Comparison of ENCODE assay signal across 13 cellular contexts in the genomic region with DNA sequence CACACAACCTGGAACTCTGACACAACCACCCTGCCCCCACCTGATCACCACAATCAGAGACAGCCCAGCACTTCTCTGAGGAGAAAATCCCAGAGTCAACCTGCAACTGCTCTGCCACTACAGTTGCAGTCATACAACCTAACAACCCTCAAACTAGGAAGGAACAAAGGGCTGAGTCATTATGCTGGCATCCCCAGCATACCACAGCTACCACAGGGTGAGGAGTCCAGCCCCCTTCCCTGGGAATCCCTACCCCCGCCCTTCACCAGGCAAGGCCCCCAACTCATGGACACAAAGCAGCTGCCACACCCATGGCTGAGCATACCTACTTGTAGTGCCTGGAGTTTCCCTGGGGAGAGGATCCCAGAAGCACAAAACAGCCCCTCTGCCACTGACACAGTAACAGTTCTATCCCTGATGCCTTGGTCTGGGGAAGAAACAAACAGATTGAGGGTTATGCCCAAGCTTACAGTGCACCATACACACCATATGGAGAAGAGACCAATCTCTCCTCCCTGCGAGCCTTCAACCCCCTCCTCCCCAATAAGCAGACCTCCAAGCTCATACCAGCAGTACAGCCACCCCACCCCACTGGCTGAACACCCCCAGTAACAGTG.
DNase-seq lines count a peak whose midpoint lies in the region; ATAC-seq and TF ChIP-seq lines count a peak whose summit lies in the region.
"Had no signal": no experiment of that assay in that cellular context is flagged by ENCODE, and none has a peak within 500 bp of the region (broad histone marks: within the 10 kb centered on the region; RNA-seq: fewer than 3 reads in every experiment).

No MANE protein-coding gene starts in this region.

- H4K20me1 ChIP-seq in hepatocyte (ENCODE audit: insufficient read depth, poor library complexity, severe bottlenecking) = no peaks in the 10 kb centered on the region

- peaks cover 23% of the 10 kb centered on the region for H3K9me3 Mint-ChIP-seq in activated naive CD8-positive, alpha-beta T cell treated with anti-CD3 and anti-CD28 coated beads, Interleukin-2, amount 50 U/mL, for 24 hours
- peaks cover 16% of the 10 kb centered on the region for H3K9me3 Mint-ChIP-seq in activated naive CD8-positive, alpha-beta T cell treated with anti-CD3 and anti-CD28 coated beads for 36 hours

- peak; percentile 24 for ATAC-seq in activated naive CD8-positive, alpha-beta T cell treated with anti-CD3 and anti-CD28 coated beads, Interleukin-2, amount 50 U/mL, for 24 hours
- ATAC-seq in activated CD4-positive, CD25-positive, alpha-beta regulatory T cell treated with anti-CD3 and anti-CD28 coated beads, Interleukin-2, amount 50 U/mL, for 24 hours = no peak
- ATAC-seq in HG02981 (IDR thresholded peaks at IDR 0.05; ENCODE audit: unreplicated experiment) (no peak), aorta (ENCODE audit: low FRiP score) (no peak), GM19328 (IDR thresholded peaks at IDR 0.05; ENCODE audit: unreplicated experiment) (no peak)
- ATAC-seq: heart left ventricle had no signal

- peaks cover 7% of the 10 kb centered on the region for H3K27me3 Mint-ChIP-seq in activated naive CD8-positive, alpha-beta T cell treated with anti-CD3 and anti-CD28 coated beads, Interleukin-2, amount 50 U/mL, for 24 hours
- H3K27me3 Mint-ChIP-seq in activated naive CD8-positive, alpha-beta T cell treated with anti-CD3 and anti-CD28 coated beads for 36 hours = peaks cover 4% of the 10 kb centered on the region
- H3K27me3 Mint-ChIP-seq: dendritic cell treated with granulocyte-macrophage colony-stimulating factor and Interleukin-4, amounts not matched to agents 40 ng/mL and 50 ng/mL, for 4 days had no signal

- no peak overlapping the region for H3K4me2 ChIP-seq in hepatocyte

- no peaks in the 10 kb centered on the region for H3K36me3 Mint-ChIP-seq in activated naive CD8-positive, alpha-beta T cell treated with anti-CD3 and anti-CD28 coated beads, Interleukin-2, amount 50 U/mL, for 24 hours (ENCODE audit: low read depth)
- H3K36me3 Mint-ChIP-seq in activated naive CD8-positive, alpha-beta T cell treated with anti-CD3 and anti-CD28 coated beads for 36 hours = no peaks in the 10 kb centered on the region

- no peak overlapping the region for H2AFZ ChIP-seq in hepatocyte

- H3K4me1 ChIP-seq in hepatocyte (ENCODE audit: insufficient read depth) (no peaks in the 10 kb centered on the region), aorta (ENCODE audit: control insufficient read depth in 1 of 2, insufficient read depth in 2 of 2, low read length in 2 of 2) (no peaks in the 10 kb centered on the region)
- H3K4me1 ChIP-seq: heart left ventricle had no signal

- H3K4me3 ChIP-seq in hepatocyte (no peak overlapping the region), aorta (ENCODE audit: low read length in 2 of 2) (no peak overlapping the region)
- H3K4me3 ChIP-seq: heart left ventricle had no signal

- 79% methylated on average over 2 of the region's 2 CpGs for WGBS in hepatocyte (ENCODE audit: low lambda C conversion rate, missing lambda C conversion rate)
- 81 to 89% methylated on average over 2 of the region's 2 CpGs for WGBS in aorta, 2 donors

- no peak for TF ChIP-seq CTCF in hepatocyte (IDR thresholded peaks at IDR 0.05; ENCODE audit: poor library complexity)

- no peak overlapping the region for H3K27ac Mint-ChIP-seq in activated naive CD8-positive, alpha-beta T cell treated with anti-CD3 and anti-CD28 coated beads, Interleukin-2, amount 50 U/mL, for 24 hours
- H3K27ac Mint-ChIP-seq in activated naive CD8-positive, alpha-beta T cell treated with anti-CD3 and anti-CD28 coated beads for 36 hours = no peak overlapping the region
- H3K27ac Mint-ChIP-seq: dendritic cell treated with granulocyte-macrophage colony-stimulating factor and Interleukin-4, amounts not matched to agents 40 ng/mL and 50 ng/mL, for 4 days had no signal

- H3K27ac ChIP-seq in hepatocyte (peak overlapping the region; percentile 34), aorta (ENCODE audit: low read depth in 1 of 2, low read length in 2 of 2) (no peak overlapping the region)
- H3K27ac ChIP-seq: heart left ventricle had no signal

- intact Hi-C loops in aorta (cut with DNase I) = no loop called here

- no peaks in the 10 kb centered on the region for H3K4me1 Mint-ChIP-seq in activated naive CD8-positive, alpha-beta T cell treated with anti-CD3 and anti-CD28 coated beads, Interleukin-2, amount 50 U/mL, for 24 hours
- no peaks in the 10 kb centered on the region for H3K4me1 Mint-ChIP-seq in activated naive CD8-positive, alpha-beta T cell treated with anti-CD3 and anti-CD28 coated beads for 36 hours

- no peaks in the 10 kb centered on the region for H3K27me3 ChIP-seq in hepatocyte
- H3K27me3 ChIP-seq in aorta (ENCODE audit: control insufficient read depth in 1 of 2, insufficient read depth in 2 of 2, low read length in 1 of 2) = no peaks in the 10 kb centered on the region
- H3K27me3 ChIP-seq: heart left ventricle had no signal

- H3K4me3 Mint-ChIP-seq in activated naive CD8-positive, alpha-beta T cell treated with anti-CD3 and anti-CD28 coated beads, Interleukin-2, amount 50 U/mL, for 24 hours = no peak overlapping the region
- no peak overlapping the region for H3K4me3 Mint-ChIP-seq in activated naive CD8-positive, alpha-beta T cell treated with anti-CD3 and anti-CD28 coated beads for 36 hours
- H3K4me3 Mint-ChIP-seq: dendritic cell treated with granulocyte-macrophage colony-stimulating factor and Interleukin-4, amounts not matched to agents 40 ng/mL and 50 ng/mL, for 4 days had no signal

- DNase-seq in activated naive CD8-positive, alpha-beta T cell treated with anti-CD3 and anti-CD28 coated beads, Interleukin-2, amount 50 U/mL, for 24 hours = no peak
- DNase-seq in activated naive CD8-positive, alpha-beta T cell treated with anti-CD3 and anti-CD28 coated beads for 36 hours = no peak
- peak; percentile 17 to 40 for DNase-seq in SW 1271 (lab: John Stamatoyannopoulos, UW)
- DNase-seq in hepatocyte (ENCODE audit: low spot score) = peak; percentile 43
- no peak for DNase-seq in aorta
- DNase-seq: activated CD4-positive, CD25-positive, alpha-beta regulatory T cell treated with anti-CD3 and anti-CD28 coated beads, Interleukin-2, amount 50 U/mL, for 72 hours; heart left ventricle; NCI-H446; Right ventricle myocardium superior had no signal

- H3K9me3 ChIP-seq in hepatocyte (ENCODE audit: low read depth) (no peaks in the 10 kb centered on the region), aorta (ENCODE audit: control insufficient read depth, low read length) (peaks cover 1% of the 10 kb centered on the region)

- H3K79me2 ChIP-seq in hepatocyte = no peaks in the 10 kb centered on the region

- H3K36me3 ChIP-seq in hepatocyte (replicated peaks; ENCODE audit: insufficient read depth, low read depth) (no peaks in the 10 kb centered on the region), aorta (ENCODE audit: control insufficient read depth in 1 of 2, insufficient read depth in 2 of 2, low read length in 1 of 2) (no peaks in the 10 kb centered on the region)
- H3K36me3 ChIP-seq: heart left ventricle had no signal

- H3K9me2 ChIP-seq in hepatocyte (replicated peaks; ENCODE audit: insufficient read depth) = no peaks in the 10 kb centered on the region

Comparison
In these comparisons a context has a peak if more than half of its experiments do, and no peak if none do; other contexts are left out.
1. DNase-seq: peak in SW 1271 (2 of 2) and hepatocyte (single experiment); none in activated naive CD8-positive, alpha-beta T cell treated with anti-CD3 and anti-CD28 coated beads, Interleukin-2, amount 50 U/mL, for 24 hours (single experiment), activated naive CD8-positive, alpha-beta T cell treated with anti-CD3 and anti-CD28 coated beads for 36 hours (single experiment) and aorta (0 of 2).